In genomic region chr15:62922514-62922913, GRCh38 we compare ENCODE assay signal across 15 cellular contexts.
"Had no signal": no experiment of that assay in that cellular context is flagged by ENCODE, and none has a peak within 500 bp of the region (broad histone marks: within the 10 kb centered on the region; RNA-seq: fewer than 3 reads in every experiment).

No MANE protein-coding gene starts in this region.

- H3K4me2 ChIP-seq: neural progenitor cell had no signal

- H3K9me3 ChIP-seq: spleen had no signal

- H3K4me3 ChIP-seq: neural progenitor cell, spleen had no signal

- H3K9ac ChIP-seq: neural progenitor cell had no signal

- H2AFZ ChIP-seq: neural progenitor cell had no signal

- H3K27ac ChIP-seq: neural progenitor cell had no signal

- DNase-seq: activated CD4-positive, alpha-beta T cell treated with anti-CD3 and anti-CD28 coated beads for 4 hours; activated CD8-positive, alpha-beta T cell treated with anti-CD3 and anti-CD28 coated beads, Interleukin-2, amount 10 ng/mL, durations not matched to agents 7 days and 5 days; activated naive CD4-positive, alpha-beta T cell; activated naive CD8-positive, alpha-beta T cell treated with anti-CD3 and anti-CD28 coated beads, Interleukin-2, amount 50 U/mL, for 24 hours; central memory CD4-positive, alpha-beta T cell; dermis blood vessel endothelial cell; endodermal cell; erythroblast; glutamatergic neuron; mesenchymal stem cell; retina; spleen; stimulated activated CD4-positive, alpha-beta T cell treated with anti-CD3 and anti-CD28 coated beads, Interleukin-1b, Interleukin-23, amount 100 ng/mL, for 48 hours had no signal

- ATAC-seq: activated CD8-positive, alpha-beta T cell treated with anti-CD3 and anti-CD28 coated beads, Interleukin-2, amount 10 ng/mL, durations not matched to agents 7 days and 5 days; activated naive CD8-positive, alpha-beta T cell treated with anti-CD3 and anti-CD28 coated beads, Interleukin-2, amount 50 U/mL, for 24 hours; stimulated activated memory B cell treated with anti-CD40 and anti-IgM and Interleukin-4, amounts not matched to agents 10 μg/mL and 1 μg/mL and 100 μg/mL, for 72 hours had no signal

- H3K4me1 ChIP-seq: neural progenitor cell had no signal

- H3K27me3 ChIP-seq: neural progenitor cell, spleen had no signal

- H3K36me3 ChIP-seq: neural progenitor cell, spleen had no signal
